In genomic region chr14:91829511-91829910, GRCh38 we compare ENCODE assay signal across 21 cellular contexts. TPM values are rescaled to one million over a fixed set of nuclear protein-coding genes. Genes with fewer than 3 reads are reported as not detected.
DNase-seq lines count a peak whose midpoint lies in the region; ATAC-seq and TF ChIP-seq lines count a peak whose summit lies in the region.
"Had no signal": no experiment of that assay in that cellular context is flagged by ENCODE, and none has a peak within 500 bp of the region (broad histone marks: within the 10 kb centered on the region; RNA-seq: fewer than 3 reads in every experiment).

No MANE protein-coding gene starts in this region.

- peaks cover 3% of the 10 kb centered on the region for H3K9me3 Mint-ChIP-seq in CD8-positive, alpha-beta T cell
- H3K9me3 Mint-ChIP-seq in activated naive CD8-positive, alpha-beta T cell treated with anti-CD3 and anti-CD28 coated beads for 36 hours = peaks cover 10% of the 10 kb centered on the region
- H3K9me3 Mint-ChIP-seq in naive thymus-derived CD8-positive, alpha-beta T cell = peaks cover 0 to 10% (median 3%) of the 10 kb centered on the region in 9 donors

- no peak for DNase-seq in CD8-positive, alpha-beta T cell
- no peak for DNase-seq in activated naive CD8-positive, alpha-beta T cell treated with anti-CD3 and anti-CD28 coated beads for 36 hours
- DNase-seq in naive thymus-derived CD8-positive, alpha-beta T cell = no peak
- no peak for DNase-seq in stimulated activated CD4-positive, alpha-beta T cell treated with anti-CD3 and anti-CD28 coated beads, Interleukin-15, amount 100 ng/mL, for 24 hours
- DNase-seq in activated CD4-positive, alpha-beta T cell treated with anti-CD3 and anti-CD28 coated beads for 1 hour = no peak
- DNase-seq in activated CD8-positive, alpha-beta memory T cell treated with anti-CD3 and anti-CD28 coated beads, Interleukin-2, amount 50 U/mL, for 48 hours = no peak
- DNase-seq: activated CD4-positive, alpha-beta T cell treated with anti-CD3 and anti-CD28 coated beads, Interleukin-2, amount 10 ng/mL, durations not matched to agents 7 days and 5 days; activated T-cell treated with anti-CD3 and anti-CD28 coated beads, Interleukin-2, amount 50 U/mL, for 24 hours; KBM-7; NCI-H1048; NCI-H2107; NCI-H69; posterior cingulate gyrus; small intestine; T1000; testis had no signal

- no peaks in the 10 kb centered on the region for H3K27me3 Mint-ChIP-seq in CD8-positive, alpha-beta T cell (ENCODE audit: low read depth)
- H3K27me3 Mint-ChIP-seq in activated naive CD8-positive, alpha-beta T cell treated with anti-CD3 and anti-CD28 coated beads for 36 hours = no peaks in the 10 kb centered on the region
- H3K27me3 Mint-ChIP-seq in naive thymus-derived CD8-positive, alpha-beta T cell = no peaks in the 10 kb centered on the region
- H3K27me3 Mint-ChIP-seq: activated CD4-positive, alpha-beta T cell treated with anti-CD3 and anti-CD28 coated beads, Interleukin-2, amount 10 ng/mL, durations not matched to agents 7 days and 5 days; activated T-cell treated with anti-CD3 and anti-CD28 coated beads, Interleukin-2, amount 50 U/mL, for 24 hours had no signal

- H3K4me3 ChIP-seq in CD8-positive, alpha-beta T cell (ENCODE audit: low read depth, low read length) = no peak overlapping the region
- H3K4me3 ChIP-seq: cardiac muscle cell, esophagus muscularis mucosa, testis had no signal

- H3K36me3 ChIP-seq in CD8-positive, alpha-beta T cell (ENCODE audit: insufficient read depth, low read length) = no peaks in the 10 kb centered on the region
- H3K36me3 ChIP-seq: cardiac muscle cell, esophagus muscularis mucosa had no signal

- H3K4me1 ChIP-seq in CD8-positive, alpha-beta T cell (ENCODE audit: insufficient read depth, low read length) = peaks cover 22% of the 10 kb centered on the region
- H3K4me1 ChIP-seq: testis had no signal

- ATAC-seq in CD8-positive, alpha-beta T cell = no peak
- peak; percentile 40 for ATAC-seq in GM21825 (IDR thresholded peaks at IDR 0.05; ENCODE audit: unreplicated experiment)
- no peak for ATAC-seq in naive thymus-derived CD8-positive, alpha-beta T cell
- ATAC-seq in GM18909 (IDR thresholded peaks at IDR 0.05; ENCODE audit: poor library complexity, unreplicated experiment) = no peak

- no peak overlapping the region for H3K4me3 Mint-ChIP-seq in CD8-positive, alpha-beta T cell
- H3K4me3 Mint-ChIP-seq in activated naive CD8-positive, alpha-beta T cell treated with anti-CD3 and anti-CD28 coated beads for 36 hours = no peak overlapping the region
- H3K4me3 Mint-ChIP-seq in naive thymus-derived CD8-positive, alpha-beta T cell = peak overlapping the region in 1 of 10 donors; percentile 54
- H3K4me3 Mint-ChIP-seq: activated CD4-positive, alpha-beta T cell treated with anti-CD3 and anti-CD28 coated beads, Interleukin-2, amount 10 ng/mL, durations not matched to agents 7 days and 5 days; activated T-cell treated with anti-CD3 and anti-CD28 coated beads, Interleukin-2, amount 50 U/mL, for 24 hours; B cell had no signal

- H3K27ac ChIP-seq in CD8-positive, alpha-beta T cell (ENCODE audit: low read depth, low read length) = no peak overlapping the region
- H3K27ac ChIP-seq: cardiac muscle cell, esophagus muscularis mucosa, testis had no signal

- CTCF ChIA-PET in CD8-positive, alpha-beta T cell (lab: Charles Lee) = interaction anchor here (1.7 kb wide), 1 partner anchor 82 kb away, joined by 8 read pairs; no protein-coding TSS in a partner anchor

- no peak for TF ChIP-seq CTCF in CD8-positive, alpha-beta T cell (IDR thresholded peaks at IDR 0.05)

- H3K27ac Mint-ChIP-seq in CD8-positive, alpha-beta T cell = peak overlapping the region; percentile 79
- peak overlapping the region; percentile 1 for H3K27ac Mint-ChIP-seq in activated naive CD8-positive, alpha-beta T cell treated with anti-CD3 and anti-CD28 coated beads for 36 hours
- H3K27ac Mint-ChIP-seq in naive thymus-derived CD8-positive, alpha-beta T cell = peak overlapping the region in 6 of 10 donors; percentile 1 to 74 (median 24)
- H3K27ac Mint-ChIP-seq: activated CD4-positive, alpha-beta T cell treated with anti-CD3 and anti-CD28 coated beads, Interleukin-2, amount 10 ng/mL, durations not matched to agents 7 days and 5 days; activated T-cell treated with anti-CD3 and anti-CD28 coated beads, Interleukin-2, amount 50 U/mL, for 24 hours; B cell had no signal

- intact Hi-C loops in CD8-positive, alpha-beta T cell (cut with DNase I, micrococcal nuclease) = no loop called here

- H3K36me3 Mint-ChIP-seq in CD8-positive, alpha-beta T cell = peaks cover 32% of the 10 kb centered on the region
- peaks cover 24% of the 10 kb centered on the region for H3K36me3 Mint-ChIP-seq in activated naive CD8-positive, alpha-beta T cell treated with anti-CD3 and anti-CD28 coated beads for 36 hours
- peaks cover 16 to 58% (median 31%) of the 10 kb centered on the region in 3 donors for H3K36me3 Mint-ChIP-seq in naive thymus-derived CD8-positive, alpha-beta T cell

- H3K4me1 Mint-ChIP-seq in CD8-positive, alpha-beta T cell (ENCODE audit: low read depth) = peaks cover 68% of the 10 kb centered on the region
- peaks cover 41% of the 10 kb centered on the region for H3K4me1 Mint-ChIP-seq in activated naive CD8-positive, alpha-beta T cell treated with anti-CD3 and anti-CD28 coated beads for 36 hours
- H3K4me1 Mint-ChIP-seq in naive thymus-derived CD8-positive, alpha-beta T cell = peaks cover 33 to 66% (median 56%) of the 10 kb centered on the region in 4 donors

- H3K27me3 ChIP-seq in CD8-positive, alpha-beta T cell (ENCODE audit: insufficient read depth, low read length) = no peaks in the 10 kb centered on the region
- H3K27me3 ChIP-seq: esophagus muscularis mucosa, testis had no signal

- H3K9me3 ChIP-seq in CD8-positive, alpha-beta T cell (ENCODE audit: low read length) = no peaks in the 10 kb centered on the region
- H3K9me3 ChIP-seq: testis had no signal

- POLR2A ChIA-PET in CD8-positive, alpha-beta T cell (lab: Charles Lee) = interaction anchor here (2.0 kb wide), 1 partner anchor 34 kb away, joined by 9 read pairs; no protein-coding TSS in a partner anchor
- POLR2A ChIA-PET in naive thymus-derived CD8-positive, alpha-beta T cell (lab: Charles Lee) = interaction anchor here (0.9 to 1.6 kb wide), 4 partner anchors 27 to 66 kb away, joined by 3 to 6 read pairs (median 3); partner anchors contain the start of gene TC2N

RNA-seq across cellular contexts. Expression of gene TC2N, which starts 37.8 kb away (rescaled TPM):
- total RNA-seq in CD8-positive, alpha-beta T cell = 100 to 1,000 TPM; 132 TPM
- 10 to 100 TPM; 16.7 to 17.4 TPM for total RNA-seq in activated naive CD8-positive, alpha-beta T cell treated with anti-CD3 and anti-CD28 coated beads for 36 hours
- 100 to 1,000 TPM; 298 to 309 TPM for total RNA-seq in naive thymus-derived CD8-positive, alpha-beta T cell
- 100 to 1,000 TPM; 125 to 167 (median 160) TPM for polyA plus RNA-seq in naive thymus-derived CD8-positive, alpha-beta T cell

Comparison
In these comparisons a context has a peak if more than half of its experiments do, and no peak if none do; other contexts are left out.
1. H3K27ac Mint-ChIP-seq: peak in every context shown above with its lines; median percentile 79 in CD8-positive, alpha-beta T cell; 24 in naive thymus-derived CD8-positive, alpha-beta T cell; 1 in activated naive CD8-positive, alpha-beta T cell treated with anti-CD3 and anti-CD28 coated beads for 36 hours.
2. RNA of gene TC2N, which starts 37.8 kb away (total RNA-seq): 298 to 309 TPM in naive thymus-derived CD8-positive, alpha-beta T cell and 132 TPM in CD8-positive, alpha-beta T cell; 16.7 to 17.4 TPM in activated naive CD8-positive, alpha-beta T cell treated with anti-CD3 and anti-CD28 coated beads for 36 hours; every median in the first group is over 4 times any median in the second.